ENCODE assay signal across 1 cellular context in genomic region chr11:111871693-111872161, GRCh38.
TF ChIP-seq lines count a peak whose summit lies in the region.

No MANE protein-coding gene starts in this region.

TF ChIP-seq in K562, 482 proteins besides CTCF, POLR2A, EP300 and RAD21 (continued from another document):
- no peak for TF ChIP-seq MAX (CRISPR knock-in tag; IDR thresholded peaks at IDR 0.05)
- TF ChIP-seq HSF4 (CRISPR knock-in tag; IDR thresholded peaks at IDR 0.05; ENCODE audit: borderline replicate concordance) = no peak
- TF ChIP-seq ZNF780A (CRISPR knock-in tag; IDR thresholded peaks at IDR 0.05) = no peak
- no peak for TF ChIP-seq NFATC3 (IDR thresholded peaks at IDR 0.05)
- no peak for TF ChIP-seq PML (IDR thresholded peaks at IDR 0.05; ENCODE audit: low read length)
- TF ChIP-seq ERF (CRISPR knock-in tag; IDR thresholded peaks at IDR 0.05) = no peak
TF ChIP-seq in K562: peak in this region for 19.
